In genomic region chr11:75721852-75722668, GRCh38 we compare ENCODE assay signal across 23 cellular contexts.
DNase-seq lines count a peak whose midpoint lies in the region; ATAC-seq and TF ChIP-seq lines count a peak whose summit lies in the region.
"Had no signal": no experiment of that assay in that cellular context is flagged by ENCODE, and none has a peak within 500 bp of the region (broad histone marks: within the 10 kb centered on the region; RNA-seq: fewer than 3 reads in every experiment).

No MANE protein-coding gene starts in this region.

- H3K9me3 ChIP-seq in duodenal mucosa (ENCODE audit: control insufficient read depth in 1 of 2, low read length in 2 of 2) (no peaks in the 10 kb centered on the region), muscle layer of duodenum (ENCODE audit: control insufficient read depth in 1 of 2, low read length in 2 of 2) (no peaks in the 10 kb centered on the region)
- H3K9me3 ChIP-seq: BLaER1 treated with 17β-estradiol and CSF1 and Interleukin-3, amounts not matched to agents 10 nM and 100 nM; SJSA1; spleen; uterus had no signal

- ATAC-seq in HG02763 (IDR thresholded peaks at IDR 0.05; ENCODE audit: unreplicated experiment): no peak
- ATAC-seq in HG03571 (IDR thresholded peaks at IDR 0.05; ENCODE audit: unreplicated experiment): no peak
- ATAC-seq: naive thymus-derived CD8-positive, alpha-beta T cell; Panc1; stimulated activated memory B cell treated with anti-CD40 and anti-IgM and Interleukin-4, amounts not matched to agents 10 μg/mL and 1 μg/mL and 100 μg/mL, for 72 hours; T-helper 17 cell had no signal

- H3K27me3 ChIP-seq in duodenal mucosa (ENCODE audit: control insufficient read depth in 1 of 2, insufficient read depth in 2 of 2, low read length in 2 of 2) (no peaks in the 10 kb centered on the region), muscle layer of duodenum (ENCODE audit: low read depth, low read length) (no peaks in the 10 kb centered on the region)
- H3K27me3 ChIP-seq: BLaER1 treated with 17β-estradiol and CSF1 and Interleukin-3, amounts not matched to agents 10 nM and 100 nM; SJSA1; spleen; uterus had no signal

- H3K27ac ChIP-seq in duodenal mucosa (ENCODE audit: low read depth, low read length): peak overlapping the region; percentile 84
- peak overlapping the region; percentile 56 for H3K27ac ChIP-seq in muscle layer of duodenum (ENCODE audit: low read length)
- H3K27ac ChIP-seq: BLaER1 treated with 17β-estradiol and CSF1 and Interleukin-3, amounts not matched to agents 10 nM and 100 nM; HL-60; SJSA1; spleen; uterus had no signal

- H3K4me3 ChIP-seq in LNCaP clone FGC (ENCODE audit: low read depth, low read length) (no peak overlapping the region), duodenal mucosa (ENCODE audit: low read depth in 1 of 2, low read length in 2 of 2) (peak overlapping the region; percentile 19 to 57), muscle layer of duodenum (ENCODE audit: low read depth in 1 of 2, low read length in 2 of 2) (no peak overlapping the region)
- H3K4me3 ChIP-seq: BLaER1 treated with 17β-estradiol and CSF1 and Interleukin-3, amounts not matched to agents 10 nM and 100 nM; SJSA1; spleen; uterus had no signal

- H3K36me3 ChIP-seq in duodenal mucosa (ENCODE audit: control insufficient read depth in 1 of 2, insufficient read depth in 2 of 2, low read length in 2 of 2): peaks cover 9 to 22% of the 10 kb centered on the region in 2 donors
- no peaks in the 10 kb centered on the region for H3K36me3 ChIP-seq in muscle layer of duodenum (ENCODE audit: control insufficient read depth in 1 of 2, insufficient read depth in 2 of 2, low read length in 2 of 2)
- H3K36me3 ChIP-seq: BLaER1 treated with 17β-estradiol and CSF1 and Interleukin-3, amounts not matched to agents 10 nM and 100 nM; SJSA1; spleen; uterus had no signal

- H3K9ac ChIP-seq in duodenal mucosa (ENCODE audit: low read depth in 1 of 2, low read length in 2 of 2): peak overlapping the region; percentile 33 to 57

- TF ChIP-seq CTCF in LNCaP clone FGC (IDR thresholded peaks at IDR 0.05; ENCODE audit: control insufficient read depth, extremely low read depth, insufficient read depth): no peak

- H3K4me1 ChIP-seq in duodenal mucosa (ENCODE audit: control insufficient read depth in 1 of 2, insufficient read depth in 2 of 2, low read length in 2 of 2) (peaks cover 35 to 38% of the 10 kb centered on the region in 2 donors), muscle layer of duodenum (ENCODE audit: control insufficient read depth in 1 of 2, insufficient read depth in 2 of 2, low read length in 2 of 2) (no peaks in the 10 kb centered on the region)
- H3K4me1 ChIP-seq: SJSA1, uterus had no signal

- DNase-seq in EH (ENCODE audit: low read depth): peak; percentile 5
- DNase-seq in LNCaP clone FGC (ENCODE audit: low read depth): peak; percentile 78
- no peak for DNase-seq in SHP77 treated with DMSO at 0.1 percent for 48 hours (lab: John Stamatoyannopoulos, UW)
- DNase-seq: activated CD4-positive, alpha-beta T cell treated with anti-CD3 and anti-CD28 coated beads for 48 hours; activated naive CD4-positive, alpha-beta T cell treated with anti-CD3 and anti-CD28 coated beads for 36 hours; activated T-cell treated with anti-CD3 and anti-CD28 coated beads, Interleukin-2, amount 50 U/mL, for 48 hours; caudate nucleus; naive thymus-derived CD8-positive, alpha-beta T cell; NCI-H1417; retina; spleen; stimulated activated CD4-positive, alpha-beta T cell treated with anti-CD3 and anti-CD28 coated beads, Interleukin-4, amount 100 ng/mL, for 1 hour; T-helper 17 cell; uterus had no signal

Comparison
In these comparisons a context has a peak if more than half of its experiments do, and no peak if none do; other contexts are left out.
1. H3K4me3 ChIP-seq: peak in duodenal mucosa (2 of 2); none in LNCaP clone FGC (single experiment) and muscle layer of duodenum (0 of 2).